ENCODE assay signal across 8 cellular contexts in the genomic region with DNA sequence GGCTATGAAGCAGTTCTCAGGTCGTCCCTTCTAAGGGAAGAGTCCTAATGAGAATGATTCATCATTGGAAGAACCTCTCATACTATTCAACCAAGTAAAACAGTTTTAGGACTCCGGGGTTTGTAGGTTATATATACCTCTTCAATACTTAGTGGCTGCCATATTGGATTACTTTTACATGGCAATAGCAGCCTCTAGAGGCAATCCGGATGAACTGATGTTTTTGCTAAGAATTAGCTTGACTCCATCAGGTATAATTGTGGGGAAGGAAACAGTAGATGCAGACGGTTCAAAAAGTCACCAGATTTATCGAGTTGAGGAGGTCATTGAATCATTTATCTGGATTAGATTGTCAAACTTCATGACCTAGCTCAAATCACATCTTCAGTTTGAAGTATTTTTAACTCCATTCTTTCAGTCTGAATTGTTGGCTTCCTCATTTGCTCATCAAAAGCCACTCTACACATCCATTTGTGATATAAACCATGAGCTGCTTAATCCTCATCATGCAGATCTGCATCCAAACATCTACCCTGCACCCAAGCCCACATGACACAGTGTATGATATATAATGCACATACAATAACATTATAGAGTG. TPM values are rescaled to one million over a fixed set of nuclear protein-coding genes. Genes with fewer than 3 reads are reported as not detected.
DNase-seq lines count a peak whose midpoint lies in the region; ATAC-seq and TF ChIP-seq lines count a peak whose summit lies in the region.

No MANE protein-coding gene starts in this region.

- ATAC-seq in GM19035 (IDR thresholded peaks at IDR 0.05; ENCODE audit: unreplicated experiment) (peak; percentile 96), HG03095 (IDR thresholded peaks at IDR 0.05; ENCODE audit: unreplicated experiment) (peak; percentile 95), thoracic aorta (ENCODE audit: insufficient number of reproducible peaks, low FRiP score, low read depth) (peak; percentile 83)

- DNase-seq in DMS 273 (lab: John Stamatoyannopoulos, UW; ENCODE audit: unreplicated experiment): peak; percentile 73
- DNase-seq in NCI-H2227 treated with DMSO at 0.1 percent for 48 hours (lab: John Stamatoyannopoulos, UW): peak; percentile 39
- DNase-seq in astrocyte of the hippocampus (ENCODE audit: low read depth, low spot score): peak; percentile 74
- DNase-seq in iris pigment epithelial cell (ENCODE audit: low read depth): peak; percentile 75
- no peak for DNase-seq in thoracic aorta (ENCODE audit: low spot score)
- no peak for DNase-seq in NK-92 treated with Interleukin-12 subunit alpha and Interleukin-12 subunit beta, amount 100 ng/mL, for 24 hours (lab: John Stamatoyannopoulos, UW)

- H3K4me3 ChIP-seq in thoracic aorta: no peak overlapping the region

- peak; percentile 51 for TF ChIP-seq CTCF in thoracic aorta (IDR thresholded peaks at IDR 0.05)

- H3K9me3 ChIP-seq in thoracic aorta: no peaks in the 10 kb centered on the region

- no peak overlapping the region for H3K27ac ChIP-seq in thoracic aorta

- peaks cover 3% of the 10 kb centered on the region for H3K36me3 ChIP-seq in thoracic aorta

- no peaks in the 10 kb centered on the region for H3K27me3 ChIP-seq in thoracic aorta (replicated peaks; ENCODE audit: insufficient read depth)

- H3K4me1 ChIP-seq in thoracic aorta (ENCODE audit: control insufficient read depth in 1 of 2, low read depth in 2 of 2): peaks cover 20 to 42% of the 10 kb centered on the region in 2 donors

RNA-seq across cellular contexts. Expression of a gene that starts 28.4 kb away (rescaled TPM):
- total RNA-seq in thoracic aorta: 10 to 100 TPM; 32.7 to 34.1 TPM

Comparison
In these comparisons a context has a peak if more than half of its experiments do, and no peak if none do; other contexts are left out.
1. DNase-seq: peak in DMS 273 (single experiment), NCI-H2227 treated with DMSO at 0.1 percent for 48 hours (single experiment), astrocyte of the hippocampus (single experiment) and iris pigment epithelial cell (single experiment); none in thoracic aorta (single experiment) and NK-92 treated with Interleukin-12 subunit alpha and Interleukin-12 subunit beta, amount 100 ng/mL, for 24 hours (single experiment).
2. Peak in every context shown above with its lines, with median percentiles within 50 percentile points of each other: ATAC-seq.